Comparison of ENCODE assay signal across 1 cellular context in the genomic region with DNA sequence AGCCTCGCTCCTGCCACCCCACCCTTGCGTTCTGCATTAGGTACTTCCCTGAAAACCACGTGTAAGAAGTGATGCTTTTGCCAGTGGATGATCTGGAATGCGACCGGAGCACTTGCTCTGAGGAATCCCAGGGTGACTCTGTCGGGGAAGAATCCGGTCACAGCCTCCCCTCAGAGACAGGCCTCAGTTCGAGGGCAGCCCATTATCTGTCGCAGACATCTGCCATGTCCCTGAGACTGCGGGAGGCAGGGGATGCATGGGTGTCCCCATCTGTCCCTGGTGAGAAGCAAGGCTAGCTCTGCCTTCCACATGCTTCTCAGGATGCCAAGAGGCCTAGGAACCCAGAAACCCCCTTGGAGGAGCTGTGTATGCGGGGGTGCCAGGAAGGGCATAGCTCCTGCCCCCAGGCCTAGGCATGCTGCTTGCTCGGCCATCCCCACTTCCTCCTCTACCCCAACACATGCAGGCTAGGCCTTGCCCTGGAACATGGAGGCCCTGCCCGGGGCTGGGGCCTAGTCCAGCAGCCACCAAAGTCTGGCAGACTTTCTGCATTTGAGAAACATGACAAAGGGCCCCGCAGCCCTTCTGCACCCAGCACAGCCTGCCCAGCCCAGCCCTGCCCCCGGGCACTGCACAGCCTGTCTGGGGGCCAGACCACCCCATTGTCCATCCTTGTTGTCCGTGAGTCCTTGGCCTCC.
TF ChIP-seq lines count a peak whose summit lies in the region.

No MANE protein-coding gene starts in this region.

TF ChIP-seq in HepG2, 621 proteins besides CTCF, POLR2A, EP300 and RAD21:
- TF ChIP-seq ZNF468 (CRISPR knock-in tag; IDR thresholded peaks at IDR 0.05) (no peak), FOXC1 (CRISPR knock-in tag; IDR thresholded peaks at IDR 0.05; ENCODE audit: borderline replicate concordance) (no peak), MAFF (IDR thresholded peaks at IDR 0.05; ENCODE audit: low read depth, low read length) (no peak), AGO2 (optimal IDR thresholded peaks at IDR 0.05; ENCODE audit: low read depth, low read length) (peak; percentile 13), GATA4 (IDR thresholded peaks at IDR 0.05; ENCODE audit: borderline replicate concordance, low read depth) (no peak), GABPA (IDR thresholded peaks at IDR 0.05; ENCODE audit: low read depth, low read length) (no peak), GABPA (CRISPR knock-in tag; IDR thresholded peaks at IDR 0.05; ENCODE audit: low read depth) (no peak), FOXP4 (CRISPR knock-in tag; IDR thresholded peaks at IDR 0.05) (no peak), RBM22 (optimal IDR thresholded peaks at IDR 0.05; ENCODE audit: low read length) (peak; percentile 65), RFXAP (CRISPR knock-in tag; IDR thresholded peaks at IDR 0.05; ENCODE audit: borderline replicate concordance) (no peak), MYC (CRISPR knock-in tag; IDR thresholded peaks at IDR 0.05; ENCODE audit: borderline replicate concordance) (no peak), TAF15 (IDR thresholded peaks at IDR 0.05; ENCODE audit: low read depth, low read length, poor library complexity, severe bottlenecking) (no peak), SIN3A (IDR thresholded peaks at IDR 0.05; ENCODE audit: borderline replicate concordance, low read depth, low read length) (no peak), HMGXB4 (CRISPR knock-in tag; IDR thresholded peaks at IDR 0.05; ENCODE audit: borderline replicate concordance in 1 of 2, low read depth in 1 of 2) (no peak)
- TF ChIP-seq, protein P1, sequence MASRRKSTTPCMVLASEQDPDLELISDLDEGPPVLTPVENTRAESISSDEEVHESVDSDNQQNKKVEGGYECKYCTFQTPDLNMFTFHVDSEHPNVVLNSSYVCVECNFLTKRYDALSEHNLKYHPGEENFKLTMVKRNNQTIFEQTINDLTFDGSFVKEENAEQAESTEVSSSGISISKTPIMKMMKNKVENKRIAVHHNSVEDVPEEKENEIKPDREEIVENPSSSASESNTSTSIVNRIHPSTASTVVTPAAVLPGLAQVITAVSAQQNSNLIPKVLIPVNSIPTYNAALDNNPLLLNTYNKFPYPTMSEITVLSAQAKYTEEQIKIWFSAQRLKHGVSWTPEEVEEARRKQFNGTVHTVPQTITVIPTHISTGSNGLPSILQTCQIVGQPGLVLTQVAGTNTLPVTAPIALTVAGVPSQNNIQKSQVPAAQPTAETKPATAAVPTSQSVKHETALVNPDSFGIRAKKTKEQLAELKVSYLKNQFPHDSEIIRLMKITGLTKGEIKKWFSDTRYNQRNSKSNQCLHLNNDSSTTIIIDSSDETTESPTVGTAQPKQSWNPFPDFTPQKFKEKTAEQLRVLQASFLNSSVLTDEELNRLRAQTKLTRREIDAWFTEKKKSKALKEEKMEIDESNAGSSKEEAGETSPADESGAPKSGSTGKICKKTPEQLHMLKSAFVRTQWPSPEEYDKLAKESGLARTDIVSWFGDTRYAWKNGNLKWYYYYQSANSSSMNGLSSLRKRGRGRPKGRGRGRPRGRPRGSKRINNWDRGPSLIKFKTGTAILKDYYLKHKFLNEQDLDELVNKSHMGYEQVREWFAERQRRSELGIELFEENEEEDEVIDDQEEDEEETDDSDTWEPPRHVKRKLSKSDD (CRISPR knock-in tag; IDR thresholded peaks at IDR 0.05; ENCODE audit: low read depth): no peak
